36 cellular contexts compared by ENCODE assay signal in genomic region chr6:28501259-28501658, GRCh38. TPM values are rescaled to one million over a fixed set of nuclear protein-coding genes. Genes with fewer than 3 reads are reported as not detected.
"Had no signal": no experiment of that assay in that cellular context is flagged by ENCODE, and none has a peak within 500 bp of the region (broad histone marks: within the 10 kb centered on the region; RNA-seq: fewer than 3 reads in every experiment).

No MANE protein-coding gene starts in this region.

- H3K27me3 ChIP-seq: ascending aorta, cardiac muscle cell had no signal

- H3K27ac ChIP-seq: ascending aorta, cardiac muscle cell, WERI-Rb-1 had no signal

- H3K9me3 ChIP-seq: ascending aorta had no signal

- H3K36me3 ChIP-seq: ascending aorta, cardiac muscle cell, WERI-Rb-1 had no signal

- H3K4me1 ChIP-seq: ascending aorta had no signal

- FAIRE-seq: bronchial epithelial cell, TTC549 had no signal

- DNase-seq: activated CD4-positive, alpha-beta memory T cell treated with anti-CD3 and anti-CD28 coated beads, Interleukin-2, amount 10 ng/mL, durations not matched to agents 7 days and 5 days; activated CD4-positive, alpha-beta T cell treated with anti-CD3 and anti-CD28 coated beads for 1 hour; activated CD4-positive, alpha-beta T cell treated with anti-CD3 and anti-CD28 coated beads for 36 hours; activated CD4-positive, alpha-beta T cell treated with anti-CD3 and anti-CD28 coated beads for 48 hours; activated CD4-positive, alpha-beta T cell treated with anti-CD3 and anti-CD28 coated beads, Interleukin-2, amount 10 ng/mL, durations not matched to agents 7 days and 5 days; activated CD4-positive, alpha-beta T cell treated with anti-CD3 and anti-CD28 coated beads, Interleukin-2, amount 50 U/mL, for 48 hours; activated CD4-positive, CD25-positive, alpha-beta regulatory T cell; activated CD8-positive, alpha-beta memory T cell treated with anti-CD3 and anti-CD28 coated beads for 24 hours; activated CD8-positive, alpha-beta memory T cell treated with anti-CD3 and anti-CD28 coated beads, Interleukin-2, amount 10 ng/mL, durations not matched to agents 7 days and 5 days; activated CD8-positive, alpha-beta memory T cell treated with anti-CD3 and anti-CD28 coated beads, Interleukin-2, amount 50 U/mL, for 48 hours; activated CD8-positive, alpha-beta T cell treated with anti-CD3 and anti-CD28 coated beads, Interleukin-2, amount 10 ng/mL, durations not matched to agents 7 days and 5 days; activated effector memory CD4-positive, alpha-beta T cell treated with Interleukin-2 at 50 U/mL for 16 hours; activated gamma-delta T cell; activated naive CD4-positive, alpha-beta T cell treated with anti-CD3 and anti-CD28 coated beads, Interleukin-2, amount 10 ng/mL, durations not matched to agents 7 days and 5 days; activated naive CD4-positive, alpha-beta T cell treated with Interleukin-2 at 50 U/mL for 16 hours; activated naive CD8-positive, alpha-beta T cell treated with anti-CD3 and anti-CD28 coated beads, Interleukin-2, amount 10 ng/mL, durations not matched to agents 7 days and 5 days; activated naive CD8-positive, alpha-beta T cell treated with anti-CD3 and anti-CD28 coated beads, Interleukin-2, amount 50 U/mL, for 24 hours; activated T-cell treated with anti-CD3 and anti-CD28 coated beads, Interleukin-2, amount 50 U/mL, for 24 hours; activated T-cell treated with anti-CD3 and anti-CD28 coated beads, Interleukin-2, amount 50 U/mL, for 48 hours; amygdala; anterior cingulate cortex; caudate nucleus; cerebellar nuclear complex; T-cell; T-helper 2 cell; T-helper 9 cell; WERI-Rb-1 had no signal

- H3K4me3 ChIP-seq: ascending aorta, cardiac muscle cell had no signal

- ATAC-seq: activated CD4-positive, alpha-beta T cell treated with anti-CD3 and anti-CD28 coated beads for 36 hours; activated CD4-positive, CD25-positive, alpha-beta regulatory T cell treated with anti-CD3 and anti-CD28 coated beads, Interleukin-2, amount 50 U/mL, for 24 hours; activated CD8-positive, alpha-beta memory T cell treated with anti-CD3 and anti-CD28 coated beads, Interleukin-2, amount 10 ng/mL, durations not matched to agents 7 days and 5 days; activated CD8-positive, alpha-beta T cell treated with anti-CD3 and anti-CD28 coated beads, Interleukin-2, amount 10 ng/mL, durations not matched to agents 7 days and 5 days; activated naive CD8-positive, alpha-beta T cell treated with anti-CD3 and anti-CD28 coated beads, Interleukin-2, amount 50 U/mL, for 24 hours; T-cell; WTC11 had no signal

RNA-seq across cellular contexts. Expression of gene GPX6, which starts 14.3 kb away (rescaled TPM):
- total RNA-seq: activated CD4-positive, alpha-beta memory T cell treated with anti-CD3 and anti-CD28 coated beads, Interleukin-2, amount 10 ng/mL, durations not matched to agents 7 days and 5 days; activated CD4-positive, alpha-beta T cell treated with anti-CD3 and anti-CD28 coated beads for 36 hours; activated CD4-positive, alpha-beta T cell treated with anti-CD3 and anti-CD28 coated beads, Interleukin-2, amount 10 ng/mL, durations not matched to agents 7 days and 5 days; activated CD8-positive, alpha-beta memory T cell treated with anti-CD3 and anti-CD28 coated beads, Interleukin-2, amount 10 ng/mL, durations not matched to agents 7 days and 5 days; activated CD8-positive, alpha-beta T cell treated with anti-CD3 and anti-CD28 coated beads, Interleukin-2, amount 10 ng/mL, durations not matched to agents 7 days and 5 days; activated naive CD8-positive, alpha-beta T cell treated with anti-CD3 and anti-CD28 coated beads, Interleukin-2, amount 10 ng/mL, durations not matched to agents 7 days and 5 days; activated T-helper 2 cell treated with anti-CD3 and anti-CD28 coated beads, Interferon-gamma antibody, Interleukin-2, Interleukin-4, amounts not matched to agents 10 μg/mL and 5 μg/mL and 100 μg/mL, durations not matched to agents 14 hours and 24 hours and 36 hours; ascending aorta; bronchial epithelial cell; cardiac muscle cell; chondrocyte; T-cell; WTC11 had no signal
- polyA plus RNA-seq: adipose tissue, cardiac muscle cell had no signal

RNA-seq across cellular contexts. Expression of gene GPX5, which starts 24.4 kb away (rescaled TPM):
- total RNA-seq: activated CD4-positive, alpha-beta memory T cell treated with anti-CD3 and anti-CD28 coated beads, Interleukin-2, amount 10 ng/mL, durations not matched to agents 7 days and 5 days; activated CD4-positive, alpha-beta T cell treated with anti-CD3 and anti-CD28 coated beads for 36 hours; activated CD4-positive, alpha-beta T cell treated with anti-CD3 and anti-CD28 coated beads, Interleukin-2, amount 10 ng/mL, durations not matched to agents 7 days and 5 days; activated CD8-positive, alpha-beta memory T cell treated with anti-CD3 and anti-CD28 coated beads, Interleukin-2, amount 10 ng/mL, durations not matched to agents 7 days and 5 days; activated CD8-positive, alpha-beta T cell treated with anti-CD3 and anti-CD28 coated beads, Interleukin-2, amount 10 ng/mL, durations not matched to agents 7 days and 5 days; activated naive CD8-positive, alpha-beta T cell treated with anti-CD3 and anti-CD28 coated beads, Interleukin-2, amount 10 ng/mL, durations not matched to agents 7 days and 5 days; activated T-helper 2 cell treated with anti-CD3 and anti-CD28 coated beads, Interferon-gamma antibody, Interleukin-2, Interleukin-4, amounts not matched to agents 10 μg/mL and 5 μg/mL and 100 μg/mL, durations not matched to agents 14 hours and 24 hours and 36 hours; ascending aorta; bronchial epithelial cell; chondrocyte; T-cell; WTC11 had no signal
- polyA plus RNA-seq: adipose tissue had no signal

RNA-seq across cellular contexts. Expression of gene ZSCAN23, which starts 58.0 kb away (rescaled TPM):
- total RNA-seq: ascending aorta had no signal
